ENCODE assay signal across 17 cellular contexts in the genomic region with DNA sequence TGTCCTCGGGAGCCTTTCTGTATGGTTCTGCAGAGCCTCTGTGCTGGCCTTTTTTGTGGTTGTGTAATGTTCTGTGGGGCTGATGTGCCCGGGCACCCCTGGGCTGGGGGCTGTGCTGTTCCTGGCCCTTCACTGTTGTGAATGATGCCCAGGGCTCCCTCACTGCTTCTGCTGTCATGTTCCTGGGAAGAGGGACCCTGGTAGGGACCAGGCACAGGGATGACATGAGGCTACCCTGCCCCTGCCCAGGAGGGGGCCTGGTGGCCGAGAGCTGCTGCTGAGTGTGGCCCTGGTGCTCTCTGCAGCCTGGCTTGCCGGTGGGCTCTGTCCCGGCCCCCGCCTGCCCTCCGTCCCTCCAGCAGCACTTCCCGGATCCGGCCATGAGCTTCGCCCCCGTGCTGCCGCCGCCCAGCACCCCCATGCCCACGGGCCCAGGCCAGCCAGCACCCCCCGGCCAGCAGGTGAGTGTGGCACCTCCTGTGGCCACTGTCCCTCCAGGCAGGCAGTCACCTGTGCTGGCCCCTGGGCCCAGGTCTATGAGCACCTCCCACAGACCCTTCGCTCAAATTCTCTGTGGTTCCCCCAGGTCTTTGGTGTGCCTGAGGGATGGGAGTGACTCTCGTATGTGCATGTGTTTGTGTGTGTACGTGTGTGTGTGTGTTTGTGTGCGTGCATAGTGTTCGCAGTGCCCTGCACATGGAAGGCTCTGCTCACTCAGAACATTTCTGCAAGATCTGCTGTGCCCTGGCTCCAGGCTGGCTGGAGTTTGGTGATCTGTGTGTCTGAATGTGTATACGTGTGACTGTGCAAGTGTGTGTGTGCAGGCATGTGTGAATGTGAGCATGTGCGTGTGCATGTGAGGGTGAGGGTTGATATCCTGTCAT.
DNase-seq lines count a peak whose midpoint lies in the region; ATAC-seq and TF ChIP-seq lines count a peak whose summit lies in the region.
"Had no signal": no experiment of that assay in that cellular context is flagged by ENCODE, and none has a peak within 500 bp of the region (broad histone marks: within the 10 kb centered on the region; RNA-seq: fewer than 3 reads in every experiment).

No MANE protein-coding gene starts in this region.

- DNase-seq in activated naive CD8-positive, alpha-beta T cell treated with anti-CD3 and anti-CD28 coated beads, Interleukin-2, amount 50 U/mL, for 24 hours, result no peak
- no peak for DNase-seq in activated naive CD8-positive, alpha-beta T cell treated with anti-CD3 and anti-CD28 coated beads for 36 hours
- peak; percentile 15 for DNase-seq in glutamatergic neuron
- DNase-seq in omental fat pad (ENCODE audit: low spot score), result peak; percentile 14
- peak; percentile 36 for DNase-seq in ureter (ENCODE audit: low spot score)
- DNase-seq in HuH-7.5 (ENCODE audit: low spot score), result no peak
- DNase-seq in AG08395 (ENCODE audit: low spot score), result no peak
- DNase-seq in NCI-H82 treated with DMSO at 0.1 percent for 48 hours (lab: John Stamatoyannopoulos, UW; ENCODE audit: unreplicated experiment), result no peak
- DNase-seq: activated CD4-positive, alpha-beta T cell treated with anti-CD3 and anti-CD28 coated beads, Interleukin-2, amount 10 ng/mL, durations not matched to agents 24 days and 14 days; DMS79 treated with DMSO at 0.1 percent for 48 hours; KBM-7; NCI-H1048; NCI-H748 treated with DMSO at 0.1 percent for 48 hours; PC-9; stimulated activated CD4-positive, alpha-beta T cell treated with anti-CD3 and anti-CD28 coated beads, Interleukin-12 subunit alpha, Interleukin-12 subunit beta, amount 100 ng/mL, for 4 hours had no signal

- H3K27me3 Mint-ChIP-seq in activated naive CD8-positive, alpha-beta T cell treated with anti-CD3 and anti-CD28 coated beads, Interleukin-2, amount 50 U/mL, for 24 hours, result no peaks in the 10 kb centered on the region
- no peaks in the 10 kb centered on the region for H3K27me3 Mint-ChIP-seq in activated naive CD8-positive, alpha-beta T cell treated with anti-CD3 and anti-CD28 coated beads for 36 hours
- H3K27me3 Mint-ChIP-seq in glutamatergic neuron (ENCODE audit: unreplicated experiment), result peaks cover 8% of the 10 kb centered on the region
- H3K27me3 Mint-ChIP-seq: activated CD4-positive, alpha-beta T cell treated with anti-CD3 and anti-CD28 coated beads, Interleukin-2, amount 10 ng/mL, durations not matched to agents 24 days and 14 days had no signal

- peak; percentile 12 for ATAC-seq in activated naive CD8-positive, alpha-beta T cell treated with anti-CD3 and anti-CD28 coated beads, Interleukin-2, amount 50 U/mL, for 24 hours
- ATAC-seq in omental fat pad (ENCODE audit: low FRiP score), result no peak
- ATAC-seq: CD8-positive, alpha-beta T cell had no signal

- no peak overlapping the region for H3K4me3 Mint-ChIP-seq in activated naive CD8-positive, alpha-beta T cell treated with anti-CD3 and anti-CD28 coated beads, Interleukin-2, amount 50 U/mL, for 24 hours
- no peak overlapping the region for H3K4me3 Mint-ChIP-seq in activated naive CD8-positive, alpha-beta T cell treated with anti-CD3 and anti-CD28 coated beads for 36 hours
- H3K4me3 Mint-ChIP-seq in glutamatergic neuron (ENCODE audit: unreplicated experiment), result no peak overlapping the region
- H3K4me3 Mint-ChIP-seq: activated CD4-positive, alpha-beta T cell treated with anti-CD3 and anti-CD28 coated beads, Interleukin-2, amount 10 ng/mL, durations not matched to agents 24 days and 14 days; activated T-helper 1 cell treated with anti-CD3 and anti-CD28 coated beads, Interleukin-12 subunit alpha, Interleukin-12 subunit beta, Interleukin-2, Interleukin-4 antibody, amounts not matched to agents 30 ng/mL and 10 ng/mL and 1 ng/mL, durations not matched to agents 14 hours and 24 hours and 36 hours; CD8-positive, alpha-beta T cell had no signal

- H3K4me1 Mint-ChIP-seq in activated naive CD8-positive, alpha-beta T cell treated with anti-CD3 and anti-CD28 coated beads, Interleukin-2, amount 50 U/mL, for 24 hours, result no peaks in the 10 kb centered on the region
- no peaks in the 10 kb centered on the region for H3K4me1 Mint-ChIP-seq in activated naive CD8-positive, alpha-beta T cell treated with anti-CD3 and anti-CD28 coated beads for 36 hours
- H3K4me1 Mint-ChIP-seq in glutamatergic neuron (ENCODE audit: low read depth, unreplicated experiment), result peaks cover 15% of the 10 kb centered on the region
- H3K4me1 Mint-ChIP-seq: activated CD4-positive, alpha-beta T cell treated with anti-CD3 and anti-CD28 coated beads, Interleukin-2, amount 10 ng/mL, durations not matched to agents 24 days and 14 days had no signal

- no peak overlapping the region for H3K27ac Mint-ChIP-seq in activated naive CD8-positive, alpha-beta T cell treated with anti-CD3 and anti-CD28 coated beads, Interleukin-2, amount 50 U/mL, for 24 hours
- H3K27ac Mint-ChIP-seq in activated naive CD8-positive, alpha-beta T cell treated with anti-CD3 and anti-CD28 coated beads for 36 hours, result no peak overlapping the region
- peak overlapping the region; percentile 56 for H3K27ac Mint-ChIP-seq in glutamatergic neuron (ENCODE audit: unreplicated experiment)
- H3K27ac Mint-ChIP-seq: activated CD4-positive, alpha-beta T cell treated with anti-CD3 and anti-CD28 coated beads, Interleukin-2, amount 10 ng/mL, durations not matched to agents 24 days and 14 days; activated T-helper 1 cell treated with anti-CD3 and anti-CD28 coated beads, Interleukin-12 subunit alpha, Interleukin-12 subunit beta, Interleukin-2, Interleukin-4 antibody, amounts not matched to agents 30 ng/mL and 10 ng/mL and 1 ng/mL, durations not matched to agents 14 hours and 24 hours and 36 hours; CD8-positive, alpha-beta T cell had no signal

- H3K9me3 Mint-ChIP-seq in activated naive CD8-positive, alpha-beta T cell treated with anti-CD3 and anti-CD28 coated beads, Interleukin-2, amount 50 U/mL, for 24 hours, result no peaks in the 10 kb centered on the region
- no peaks in the 10 kb centered on the region for H3K9me3 Mint-ChIP-seq in activated naive CD8-positive, alpha-beta T cell treated with anti-CD3 and anti-CD28 coated beads for 36 hours
- peaks cover 15% of the 10 kb centered on the region for H3K9me3 Mint-ChIP-seq in glutamatergic neuron (ENCODE audit: unreplicated experiment)
- H3K9me3 Mint-ChIP-seq: activated CD4-positive, alpha-beta T cell treated with anti-CD3 and anti-CD28 coated beads, Interleukin-2, amount 10 ng/mL, durations not matched to agents 24 days and 14 days; activated T-helper 1 cell treated with anti-CD3 and anti-CD28 coated beads, Interleukin-12 subunit alpha, Interleukin-12 subunit beta, Interleukin-2, Interleukin-4 antibody, amounts not matched to agents 30 ng/mL and 10 ng/mL and 1 ng/mL, durations not matched to agents 14 hours and 24 hours and 36 hours; CD8-positive, alpha-beta T cell had no signal

- H3K36me3 Mint-ChIP-seq in activated naive CD8-positive, alpha-beta T cell treated with anti-CD3 and anti-CD28 coated beads, Interleukin-2, amount 50 U/mL, for 24 hours (ENCODE audit: low read depth), result no peaks in the 10 kb centered on the region
- no peaks in the 10 kb centered on the region for H3K36me3 Mint-ChIP-seq in activated naive CD8-positive, alpha-beta T cell treated with anti-CD3 and anti-CD28 coated beads for 36 hours
- no peaks in the 10 kb centered on the region for H3K36me3 Mint-ChIP-seq in glutamatergic neuron (ENCODE audit: unreplicated experiment)
- H3K36me3 Mint-ChIP-seq: CD8-positive, alpha-beta T cell had no signal

- no peak for TF ChIP-seq CTCF in glutamatergic neuron (IDR thresholded peaks at IDR 0.05; ENCODE audit: partially characterized antibody, unreplicated experiment)
- TF ChIP-seq CTCF in omental fat pad (IDR thresholded peaks at IDR 0.05), result no peak

Comparison
In these comparisons a context has a peak if more than half of its experiments do, and no peak if none do; other contexts are left out.
1. DNase-seq: peak in glutamatergic neuron (single experiment), omental fat pad (single experiment) and ureter (single experiment); none in activated naive CD8-positive, alpha-beta T cell treated with anti-CD3 and anti-CD28 coated beads, Interleukin-2, amount 50 U/mL, for 24 hours (single experiment), activated naive CD8-positive, alpha-beta T cell treated with anti-CD3 and anti-CD28 coated beads for 36 hours (single experiment), HuH-7.5 (single experiment), AG08395 (single experiment) and NCI-H82 treated with DMSO at 0.1 percent for 48 hours (single experiment).